8 cellular contexts compared by ENCODE assay signal in the genomic region with DNA sequence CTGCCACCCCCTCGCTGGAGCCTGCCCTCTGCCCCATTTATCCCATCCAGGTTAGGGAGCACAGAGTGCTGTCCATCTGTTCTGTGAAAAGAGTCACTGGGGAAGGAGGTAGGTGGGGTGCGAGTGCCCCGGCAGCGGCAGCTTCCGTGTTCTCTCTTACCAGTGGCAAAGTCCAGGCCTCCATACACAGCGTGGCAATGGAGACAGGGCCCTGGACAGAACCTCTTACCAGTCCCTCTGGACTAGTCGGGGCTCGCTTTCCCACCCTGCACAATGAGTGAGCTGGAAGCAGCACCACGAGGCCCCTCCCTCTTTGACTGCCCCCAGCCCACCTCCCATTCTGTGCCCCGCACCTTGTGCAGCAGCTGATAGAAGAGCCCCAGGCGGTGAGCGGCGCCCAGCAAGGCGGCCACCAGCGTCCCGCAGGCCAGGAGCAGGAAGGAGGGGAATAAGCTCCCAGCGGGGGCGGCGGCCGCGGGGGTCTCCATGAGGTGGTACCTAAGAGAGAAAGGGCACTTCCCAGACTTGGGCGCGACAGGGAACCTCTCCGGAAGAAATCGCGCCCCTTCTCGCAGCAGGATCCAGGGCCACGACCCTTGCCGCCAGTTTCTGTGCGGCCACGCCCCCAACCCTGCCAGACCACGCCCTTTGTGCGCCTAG. TPM values are rescaled to one million over a fixed set of nuclear protein-coding genes. Genes with fewer than 3 reads are reported as not detected.
DNase-seq lines count a peak whose midpoint lies in the region; ATAC-seq, FAIRE-seq and TF ChIP-seq lines count a peak whose summit lies in the region.

No MANE protein-coding gene starts in this region.

- DNase-seq in Right ventricle myocardium inferior (ENCODE audit: missing footprints): peak; percentile 75
- no peak for DNase-seq in cardiac septum (ENCODE audit: low spot score)
- peak; percentile 20 to 82 (median 78) for DNase-seq in Peyer's patch
- no peak for DNase-seq in effector memory CD8-positive, alpha-beta T cell
- no peak for DNase-seq in HTR-8/SVneo (ENCODE audit: insufficient read length, low spot score)
- DNase-seq in kidney glomerular epithelial cell (lab: John Stamatoyannopoulos, UW): no peak
- DNase-seq in DMS79 treated with DMSO at 0.1 percent for 48 hours (lab: John Stamatoyannopoulos, UW): no peak

- peak overlapping the region; percentile 63 to 88 (median 78) for H3K4me3 ChIP-seq in Peyer's patch
- H3K4me3 ChIP-seq in muscle layer of colon (ENCODE audit: low read depth in 1 of 2, low read length in 2 of 2): peak overlapping the region; percentile 88 to 96

- H3K4me1 ChIP-seq in Peyer's patch: peaks cover 0 to 10% (median 2%) of the 10 kb centered on the region in 4 donors
- H3K4me1 ChIP-seq in muscle layer of colon (ENCODE audit: insufficient read depth, low read length): peaks cover 18% of the 10 kb centered on the region

- intact Hi-C loops in Right ventricle myocardium inferior (cut with DNase I) (loop anchor here (1.0 kb wide), 1 partner anchor 17 kb away; a partner anchor contains a TSS), cardiac septum (cut with DNase I) (loop anchor here (2.0 kb wide), 1 partner anchor 18 kb away; a partner anchor contains a TSS)

- peak in 1 of 2 donors; percentile 43 for TF ChIP-seq POLR2A in Peyer's patch (IDR thresholded peaks at IDR 0.05)

- no peak for TF ChIP-seq CTCF in Peyer's patch (IDR thresholded peaks at IDR 0.05)

- peaks cover 17 to 21% of the 10 kb centered on the region in 2 donors for H3K4me1 Mint-ChIP-seq in effector memory CD8-positive, alpha-beta T cell (ENCODE audit: low read depth in 2 of 2)

- H3K27ac Mint-ChIP-seq in effector memory CD8-positive, alpha-beta T cell: peak overlapping the region; percentile 93 to 97

- FAIRE-seq in HTR-8/SVneo (lab: Jason Lieb, UNC): no peak

- peaks cover 42% of the 10 kb centered on the region for H3K36me3 Mint-ChIP-seq in effector memory CD8-positive, alpha-beta T cell (ENCODE audit: insufficient read depth)

- peaks cover 17 to 21% of the 10 kb centered on the region in 2 donors for H3K27me3 Mint-ChIP-seq in effector memory CD8-positive, alpha-beta T cell

- no peaks in the 10 kb centered on the region for H3K27me3 ChIP-seq in Peyer's patch
- H3K27me3 ChIP-seq in muscle layer of colon (ENCODE audit: control insufficient read depth in 1 of 2, insufficient read depth in 2 of 2, low read length in 2 of 2): no peaks in the 10 kb centered on the region

- H3K9me3 ChIP-seq in Peyer's patch (no peaks in the 10 kb centered on the region), muscle layer of colon (ENCODE audit: low read length) (no peaks in the 10 kb centered on the region)

- H3K9ac ChIP-seq in muscle layer of colon (ENCODE audit: low read length): peak overlapping the region; percentile 91

- no peaks in the 10 kb centered on the region for H3K9me3 Mint-ChIP-seq in effector memory CD8-positive, alpha-beta T cell

- H3K4me3 Mint-ChIP-seq in effector memory CD8-positive, alpha-beta T cell: peak overlapping the region; percentile 86 to 88

- peaks cover 0 to 31% (median 0%) of the 10 kb centered on the region in 3 donors for H3K36me3 ChIP-seq in Peyer's patch
- peaks cover 28% of the 10 kb centered on the region for H3K36me3 ChIP-seq in muscle layer of colon (ENCODE audit: insufficient read depth, low read length)

- ATAC-seq in Right ventricle myocardium inferior: peak; percentile 0
- no peak for ATAC-seq in effector memory CD8-positive, alpha-beta T cell (replicated peaks)

- H3K27ac ChIP-seq in Peyer's patch (peak overlapping the region; percentile 87 to 93 (median 90)), muscle layer of colon (ENCODE audit: low read depth, low read length) (peak overlapping the region; percentile 99)

RNA-seq across cellular contexts. Expression of a gene that starts 17.5 kb away (rescaled TPM):
- total RNA-seq in Right ventricle myocardium inferior (15.7 TPM), cardiac septum (16.4 TPM), Peyer's patch (1 to 10 TPM; 2.3 to 7.4 (median 6.2) TPM)

RNA-seq across cellular contexts. Expression of a gene that starts 42.7 kb away (rescaled TPM):
- not detected for total RNA-seq in Right ventricle myocardium inferior
- not detected for total RNA-seq in cardiac septum
- not detected for total RNA-seq in Peyer's patch

Comparison
In these comparisons a context has a peak if more than half of its experiments do, and no peak if none do; other contexts are left out.
1. DNase-seq: peak in Right ventricle myocardium inferior (single experiment) and Peyer's patch (3 of 3); none in cardiac septum (single experiment), effector memory CD8-positive, alpha-beta T cell (0 of 3), HTR-8/SVneo (single experiment), kidney glomerular epithelial cell (single experiment) and DMS79 treated with DMSO at 0.1 percent for 48 hours (single experiment).